10 cellular contexts compared by ENCODE assay signal in genomic region chr16:81650982-81651562, GRCh38.
A peak's percentile ranks its signal among the peaks of the same experiment; 100 is the strongest.
DNase-seq lines count a peak whose midpoint lies in the region; ATAC-seq and TF ChIP-seq lines count a peak whose summit lies in the region.
"Had no signal": no experiment of that assay in that cellular context is flagged by ENCODE, and none has a peak within 500 bp of the region (broad histone marks: within the 10 kb centered on the region; RNA-seq: fewer than 3 reads in every experiment).

No MANE protein-coding gene starts in this region.

- H3K36me3 ChIP-seq in endocrine pancreas (ENCODE audit: control insufficient read depth, insufficient read depth, low read length), result no peaks in the 10 kb centered on the region
- peaks cover 0 to 16% of the 10 kb centered on the region in 2 donors for H3K36me3 ChIP-seq in vagina

- H3K9ac ChIP-seq in endocrine pancreas (ENCODE audit: control insufficient read depth, insufficient read depth, low read length), result peak overlapping the region; percentile 5

- no peak for TF ChIP-seq CTCF in vagina (IDR thresholded peaks at IDR 0.05)

- no peak for TF ChIP-seq POLR2A in vagina (IDR thresholded peaks at IDR 0.05)

- H3K27ac ChIP-seq in vagina, result peak overlapping the region; percentile 62
- H3K27ac ChIP-seq: ascending aorta had no signal

- H3K9me3 ChIP-seq in endocrine pancreas (ENCODE audit: control insufficient read depth, low read length), result no peaks in the 10 kb centered on the region
- no peaks in the 10 kb centered on the region for H3K9me3 ChIP-seq in vagina
- H3K9me3 ChIP-seq: ascending aorta had no signal

- H3K4me1 ChIP-seq in endocrine pancreas (ENCODE audit: control insufficient read depth, insufficient read depth, low read length), result peaks cover 20% of the 10 kb centered on the region
- peaks cover 47% of the 10 kb centered on the region for H3K4me1 ChIP-seq in vagina
- H3K4me1 ChIP-seq: ascending aorta had no signal

- intact Hi-C loops in vagina (cut with DNase I), result no loop called here

- H3K27me3 ChIP-seq in endocrine pancreas (ENCODE audit: control insufficient read depth, insufficient read depth, low read length), result no peaks in the 10 kb centered on the region
- H3K27me3 ChIP-seq in vagina, result no peaks in the 10 kb centered on the region
- H3K27me3 ChIP-seq: ascending aorta had no signal

- ATAC-seq in HG03097 (IDR thresholded peaks at IDR 0.05; ENCODE audit: low FRiP score, unreplicated experiment), result no peak

- no peak overlapping the region for H3K4me3 ChIP-seq in endocrine pancreas (ENCODE audit: control insufficient read depth, insufficient read depth, low read length)
- H3K4me3 ChIP-seq in vagina, result peak overlapping the region; percentile 0 to 1
- H3K4me3 ChIP-seq: ascending aorta had no signal

- peak; percentile 68 for DNase-seq in NCI-H748 (lab: John Stamatoyannopoulos, UW; ENCODE audit: unreplicated experiment)
- DNase-seq in NCI-H748 treated with DMSO at 0.1 percent for 48 hours (lab: John Stamatoyannopoulos, UW), result no peak
- peak; percentile 92 for DNase-seq in mesenteric fat pad (ENCODE audit: low spot score)
- no peak for DNase-seq in vagina (ENCODE audit: extremely low spot score in 2 of 2)
- no peak for DNase-seq in activated CD4-positive, CD25-positive, alpha-beta regulatory T cell treated with anti-CD3 and anti-CD28 coated beads, Interleukin-2, amount 50 U/mL, for 72 hours
- no peak for DNase-seq in NOMO-1 (lab: John Stamatoyannopoulos, UW; ENCODE audit: unreplicated experiment in 2 of 2)
- DNase-seq: immature natural killer cell had no signal

Comparison
In these comparisons a context has a peak if more than half of its experiments do, and no peak if none do; other contexts are left out.
1. DNase-seq: peak in NCI-H748 (single experiment) and mesenteric fat pad (single experiment); none in NCI-H748 treated with DMSO at 0.1 percent for 48 hours (single experiment), vagina (0 of 2), activated CD4-positive, CD25-positive, alpha-beta regulatory T cell treated with anti-CD3 and anti-CD28 coated beads, Interleukin-2, amount 50 U/mL, for 72 hours (single experiment) and NOMO-1 (0 of 2).